ENCODE assay signal across 1 cellular context in genomic region chr22:23608583-23608982, GRCh38.
A peak's percentile ranks its signal among the peaks of the same experiment; 100 is the strongest.
TF ChIP-seq lines count a peak whose summit lies in the region.

No MANE protein-coding gene starts in this region.

TF ChIP-seq in HEK293, 187 proteins besides CTCF, POLR2A, EP300 and RAD21 (continued from another document):
- TF ChIP-seq KLF17 (tag by site-specific recombination; IDR thresholded peaks at IDR 0.05) (no peak), ZSCAN4 (tag by site-specific recombination; IDR thresholded peaks at IDR 0.05) (no peak), RBAK (tag by site-specific recombination; IDR thresholded peaks at IDR 0.05) (no peak), ZNF707 (tag by site-specific recombination; IDR thresholded peaks at IDR 0.05) (no peak), ZNF629 (tag by site-specific recombination; IDR thresholded peaks at IDR 0.05) (peak; percentile 83), EGR2 (tag by site-specific recombination; IDR thresholded peaks at IDR 0.05; ENCODE audit: low read depth) (peak; percentile 52; the same call in 1 of the 2 replicates), ZBTB49 (tag by site-specific recombination; IDR thresholded peaks at IDR 0.05; ENCODE audit: low read depth) (no peak), ZNF148 (tag by site-specific recombination; IDR thresholded peaks at IDR 0.05; ENCODE audit: borderline replicate concordance) (no peak), SALL2 (tag by site-specific recombination; IDR thresholded peaks at IDR 0.05; ENCODE audit: borderline replicate concordance) (no peak), ZNF366 (tag by site-specific recombination; conservative IDR thresholded peaks at IDR 0.05) (peak; percentile 59), ZNF704 (tag by site-specific recombination; IDR thresholded peaks at IDR 0.05) (no peak), ATF2 (tag by site-specific recombination; IDR thresholded peaks at IDR 0.05; ENCODE audit: low read depth) (peak; percentile 89), ZNF133 (tag by site-specific recombination; IDR thresholded peaks at IDR 0.05) (no peak), ZNF184 (tag by site-specific recombination; IDR thresholded peaks at IDR 0.05) (no peak)
